Comparison of ENCODE assay signal across 17 cellular contexts in genomic region chr5:53191766-53192165, GRCh38.
A peak's percentile ranks its signal among the peaks of the same experiment; 100 is the strongest.
DNase-seq lines count a peak whose midpoint lies in the region; ATAC-seq, FAIRE-seq and TF ChIP-seq lines count a peak whose summit lies in the region.
"Had no signal": no experiment of that assay in that cellular context is flagged by ENCODE, and none has a peak within 500 bp of the region (broad histone marks: within the 10 kb centered on the region; RNA-seq: fewer than 3 reads in every experiment).

No MANE protein-coding gene starts in this region.

- H3K4me3 Mint-ChIP-seq in astrocyte (ENCODE audit: unreplicated experiment): no peak overlapping the region
- H3K4me3 Mint-ChIP-seq in Calu3 (ENCODE audit: low read depth, unreplicated experiment): no peak overlapping the region
- H3K4me3 Mint-ChIP-seq: T-helper 1 cell treated with Interleukin-12 subunit alpha and Interleukin-12 subunit beta and Interleukin-4 antibody, amounts not matched to agents 30 μg/mL and 1 μg/mL, for 36 hours had no signal

- no peak for TF ChIP-seq CTCF in IMR-90 (conservative IDR thresholded peaks at IDR 0.05; ENCODE audit: low read depth, low read length)
- no peak for TF ChIP-seq CTCF in astrocyte (IDR thresholded peaks at IDR 0.05; ENCODE audit: insufficient read depth, low read depth, low read length)
- TF ChIP-seq CTCF in Calu3 (IDR thresholded peaks at IDR 0.05; ENCODE audit: unreplicated experiment): no peak

- TF ChIP-seq POLR2A in IMR-90 (IDR thresholded peaks at IDR 0.05; ENCODE audit: low read depth, low read length): no peak

- H3K4me1 Mint-ChIP-seq in astrocyte (ENCODE audit: low read depth, unreplicated experiment) (peaks cover 6% of the 10 kb centered on the region), Calu3 (ENCODE audit: low read depth, unreplicated experiment) (peaks cover 9% of the 10 kb centered on the region)

- H2BK5ac ChIP-seq in IMR-90 (ENCODE audit: low read depth, low read length, poor library complexity, severe bottlenecking): no peak overlapping the region
- no peak overlapping the region for H2BK5ac ChIP-seq in mesenchymal stem cell (ENCODE audit: low read depth, low read length, poor library complexity, severe bottlenecking)

- intact Hi-C loops in IMR-90 (cut with micrococcal nuclease): no loop called here
- intact Hi-C loops in Calu3 (cut with micrococcal nuclease; ENCODE audit: unreplicated experiment): no loop called here

- H3K4me3 ChIP-seq in IMR-90 (ENCODE audit: insufficient read depth, low read depth, low read length) (no peak overlapping the region), astrocyte (ENCODE audit: insufficient read depth, low read depth, low read length) (no peak overlapping the region), mesenchymal stem cell (ENCODE audit: insufficient read depth in 1 of 2, low read depth in 1 of 2, low read length in 2 of 2) (no peak overlapping the region)
- H3K4me3 ChIP-seq: SJCRH30 had no signal

- DNase-seq in EL (peak; percentile 50), IMR-90 (peak; percentile 20), astrocyte (ENCODE audit: low read depth) (peak; percentile 1), mesenchymal stem cell (peak; percentile 63), NOMO-1 (lab: John Stamatoyannopoulos, UW; ENCODE audit: unreplicated experiment in 2 of 2) (no peak), Calu3 (no peak)
- DNase-seq in activated CD4-positive, alpha-beta T cell treated with anti-CD3 and anti-CD28 coated beads, Interleukin-2, amount 50 U/mL, for 1 hour: no peak
- DNase-seq: ACHN, C1 segment of cervical spinal cord, GOT3, KBM-7, NCI-H1105 treated with DMSO at 0.1 percent for 48 hours, NCI-H1694 treated with DMSO at 0.1 percent for 48 hours, NCI-H2171, SJCRH30 had no signal

- H3K9ac ChIP-seq in IMR-90 (ENCODE audit: low read depth, low read length) (no peak overlapping the region), astrocyte (ENCODE audit: low read length) (no peak overlapping the region), mesenchymal stem cell (ENCODE audit: low read length) (no peak overlapping the region)

- H3K79me1 ChIP-seq in IMR-90 (ENCODE audit: low read depth in 1 of 2, low read length in 2 of 2) (no peaks in the 10 kb centered on the region), mesenchymal stem cell (replicated peaks; ENCODE audit: low read length, poor library complexity, severe bottlenecking) (no peaks in the 10 kb centered on the region)

- H4K8ac ChIP-seq in IMR-90 (ENCODE audit: low read depth in 2 of 2, low read length in 2 of 2) (no peak overlapping the region), mesenchymal stem cell (ENCODE audit: low read length) (no peak overlapping the region)

- POLR2A ChIA-PET in IMR-90 (lab: Charles Lee; ENCODE audit: unreplicated experiment): no interaction called here

- no peaks in the 10 kb centered on the region; the same call in 1 of the 2 replicates for H3K9me1 ChIP-seq in IMR-90 (ENCODE audit: insufficient read depth, low read length)

- peaks cover 1% of the 10 kb centered on the region for H3K27me3 Mint-ChIP-seq in astrocyte (ENCODE audit: low read depth, unreplicated experiment)
- no peaks in the 10 kb centered on the region for H3K27me3 Mint-ChIP-seq in Calu3 (ENCODE audit: unreplicated experiment)

- no peak overlapping the region for H2BK12ac ChIP-seq in mesenchymal stem cell (ENCODE audit: low read length in 2 of 2)

- no CpG with 5 or more reads among the region's 3 CpGs for WGBS in IMR-90 (ENCODE audit: extremely low coverage in 2 of 2, insufficient read length in 1 of 2), 2 experiments
- 0% methylated on average over 1 of the region's 3 CpGs for WGBS in mesenchymal stem cell

- H3K9me3 Mint-ChIP-seq in astrocyte (ENCODE audit: unreplicated experiment) (peaks cover 9% of the 10 kb centered on the region), Calu3 (ENCODE audit: low read depth, unreplicated experiment) (peaks cover 9% of the 10 kb centered on the region)

- H2AK9ac ChIP-seq in IMR-90 (replicated peaks; ENCODE audit: low read depth, low read length, poor library complexity): no peak overlapping the region

- H3K4me2 ChIP-seq in IMR-90 (ENCODE audit: low read depth, low read length) (no peak overlapping the region), astrocyte (ENCODE audit: low read length) (no peak overlapping the region), mesenchymal stem cell (ENCODE audit: low read length, poor library complexity, severe bottlenecking) (no peak overlapping the region)

- H3K36me3 Mint-ChIP-seq in astrocyte (ENCODE audit: low read depth, unreplicated experiment) (no peaks in the 10 kb centered on the region), Calu3 (ENCODE audit: insufficient read depth, unreplicated experiment) (no peaks in the 10 kb centered on the region)

- H4K91ac ChIP-seq in IMR-90 (ENCODE audit: insufficient read depth, low read depth, low read length) (no peak overlapping the region), mesenchymal stem cell (ENCODE audit: low read length) (no peak overlapping the region)

- peaks cover 4% of the 10 kb centered on the region for H3K9me3 ChIP-seq in IMR-90 (ENCODE audit: control insufficient read depth, insufficient read depth, low read length)
- no peaks in the 10 kb centered on the region for H3K9me3 ChIP-seq in astrocyte (ENCODE audit: insufficient read depth, low read depth, low read length)
- peaks cover 6% of the 10 kb centered on the region for H3K9me3 ChIP-seq in mesenchymal stem cell (ENCODE audit: control insufficient read depth, low read length)

- CTCF ChIA-PET in IMR-90 (lab: Yijun Ruan, JAX): no interaction called here
- CTCF ChIA-PET in Calu3 (lab: Charles Lee): no interaction called here

- H2BK20ac ChIP-seq in IMR-90 (ENCODE audit: low read depth, low read length): no peak overlapping the region; the same call in 1 of the 2 replicates

- ATAC-seq in IMR-90 (ENCODE audit: low read depth): peak; percentile 50

- 0 out of 2 replicates have a peak overlapping the region, but pooled peaks have one; percentile 6 for H3K14ac ChIP-seq in IMR-90 (replicated peaks; ENCODE audit: low read depth, low read length)
- no peak overlapping the region for H3K14ac ChIP-seq in mesenchymal stem cell (ENCODE audit: low read length in 2 of 2)

- BruUV-seq in IMR-90 (replicated peaks; lab: Mats Ljungman, UMichigan) (no TSS peak), Calu3 (replicated peaks; lab: Mats Ljungman, UMichigan) (no TSS peak)

- H3K27ac ChIP-seq in IMR-90 (ENCODE audit: insufficient read depth, low read length) (no peak overlapping the region), astrocyte (ENCODE audit: low read depth, low read length) (no peak overlapping the region), mesenchymal stem cell (ENCODE audit: low read length, poor library complexity, severe bottlenecking) (no peak overlapping the region)
- H3K27ac ChIP-seq: SJCRH30 had no signal

- no peak overlapping the region for H2BK120ac ChIP-seq in IMR-90 (ENCODE audit: low read depth, low read length)
- H2BK120ac ChIP-seq in mesenchymal stem cell (ENCODE audit: low read depth, low read length): no peak overlapping the region

- H4K5ac ChIP-seq in IMR-90 (ENCODE audit: low read depth, low read length): no peak overlapping the region

- H3K18ac ChIP-seq in IMR-90 (ENCODE audit: low read depth, low read length): no peak overlapping the region
- H3K18ac ChIP-seq in mesenchymal stem cell (ENCODE audit: low read depth in 1 of 2, low read length in 2 of 2): no peak overlapping the region

- H2AK5ac ChIP-seq in IMR-90 (ENCODE audit: low read depth, low read length) (no peak overlapping the region), mesenchymal stem cell (ENCODE audit: low read length, severe bottlenecking) (no peak overlapping the region)

- H2BK15ac ChIP-seq in IMR-90 (ENCODE audit: low read depth, low read length) (no peak overlapping the region), mesenchymal stem cell (ENCODE audit: low read depth, poor library complexity, severe bottlenecking) (no peak overlapping the region)

- H3K4ac ChIP-seq in IMR-90 (ENCODE audit: low read depth, low read length) (no peak overlapping the region), mesenchymal stem cell (ENCODE audit: low read depth in 1 of 2, low read length in 2 of 2) (no peak overlapping the region)

- dilution Hi-C loops in IMR-90 (cut with HindIII; ENCODE audit: low sequenced_read_pairs, unreplicated experiment): no loop called here

- no peak overlapping the region for H3K56ac ChIP-seq in IMR-90 (ENCODE audit: extremely low read depth, insufficient read depth, low read length)

- in situ Hi-C loops in IMR-90 (cut with MboI; ENCODE audit: low sequenced_read_pairs): no loop called here

- H4K20me1 ChIP-seq in IMR-90 (ENCODE audit: insufficient read depth, low read length) (no peaks in the 10 kb centered on the region), astrocyte (ENCODE audit: insufficient read depth, low read length) (no peaks in the 10 kb centered on the region)

- H2AFZ ChIP-seq in IMR-90 (replicated peaks; ENCODE audit: low read length, poor library complexity): no peak overlapping the region
- no peak overlapping the region for H2AFZ ChIP-seq in astrocyte (ENCODE audit: low read depth, low read length)
- no peak overlapping the region for H2AFZ ChIP-seq in mesenchymal stem cell (ENCODE audit: low read depth, low read length)

- H3K27me3 ChIP-seq in IMR-90 (ENCODE audit: control insufficient read depth, insufficient read depth, low read length) (no peaks in the 10 kb centered on the region), astrocyte (ENCODE audit: insufficient read depth, low read length) (no peaks in the 10 kb centered on the region), mesenchymal stem cell (ENCODE audit: control insufficient read depth in 1 of 2, insufficient read depth in 1 of 2, low read length in 2 of 2) (no peaks in the 10 kb centered on the region)
- H3K27me3 ChIP-seq: SJCRH30 had no signal

- H3K4me1 ChIP-seq in IMR-90 (ENCODE audit: control insufficient read depth, insufficient read depth, low read length): peaks cover 9% of the 10 kb centered on the region
- no peaks in the 10 kb centered on the region for H3K4me1 ChIP-seq in astrocyte (ENCODE audit: insufficient read depth, low read length)
- H3K4me1 ChIP-seq in mesenchymal stem cell (ENCODE audit: control insufficient read depth, insufficient read depth, low read depth, low read length): no peaks in the 10 kb centered on the region
- H3K4me1 ChIP-seq: SJCRH30 had no signal

- H3K36me3 ChIP-seq in IMR-90 (ENCODE audit: control insufficient read depth, insufficient read depth, low read length) (no peaks in the 10 kb centered on the region), astrocyte (ENCODE audit: insufficient read depth, low read length) (no peaks in the 10 kb centered on the region), mesenchymal stem cell (ENCODE audit: control insufficient read depth in 1 of 2, insufficient read depth in 2 of 2, low read depth in 1 of 2, low read length in 2 of 2) (no peaks in the 10 kb centered on the region)
- H3K36me3 ChIP-seq: SJCRH30 had no signal

- no peak overlapping the region for H3K27ac Mint-ChIP-seq in astrocyte (ENCODE audit: unreplicated experiment)
- H3K27ac Mint-ChIP-seq in Calu3 (ENCODE audit: unreplicated experiment): no peak overlapping the region
- H3K27ac Mint-ChIP-seq: T-helper 1 cell treated with Interleukin-12 subunit alpha and Interleukin-12 subunit beta and Interleukin-4 antibody, amounts not matched to agents 30 μg/mL and 1 μg/mL, for 36 hours had no signal

- FAIRE-seq in astrocyte (lab: Jason Lieb, UNC): no peak
- FAIRE-seq: GM12891 had no signal

- no peak for TF ChIP-seq RAD21 in IMR-90 (IDR thresholded peaks at IDR 0.05; ENCODE audit: low read length)

- H3K79me2 ChIP-seq in astrocyte (ENCODE audit: insufficient read depth, low read length): no peaks in the 10 kb centered on the region

- H3K23ac ChIP-seq in IMR-90 (ENCODE audit: low read depth, low read length) (peak overlapping the region; percentile 33; the same call in 1 of the 2 replicates), mesenchymal stem cell (ENCODE audit: low read length in 2 of 2) (no peak overlapping the region)

Comparison
In these comparisons a context has a peak if more than half of its experiments do, and no peak if none do; other contexts are left out.
1. DNase-seq: peak in EL (single experiment), IMR-90 (single experiment), astrocyte (single experiment) and mesenchymal stem cell (single experiment); none in NOMO-1 (0 of 2), activated CD4-positive, alpha-beta T cell treated with anti-CD3 and anti-CD28 coated beads, Interleukin-2, amount 50 U/mL, for 1 hour (single experiment) and Calu3 (single experiment).